Comparison of ENCODE assay signal across 15 cellular contexts in the genomic region with DNA sequence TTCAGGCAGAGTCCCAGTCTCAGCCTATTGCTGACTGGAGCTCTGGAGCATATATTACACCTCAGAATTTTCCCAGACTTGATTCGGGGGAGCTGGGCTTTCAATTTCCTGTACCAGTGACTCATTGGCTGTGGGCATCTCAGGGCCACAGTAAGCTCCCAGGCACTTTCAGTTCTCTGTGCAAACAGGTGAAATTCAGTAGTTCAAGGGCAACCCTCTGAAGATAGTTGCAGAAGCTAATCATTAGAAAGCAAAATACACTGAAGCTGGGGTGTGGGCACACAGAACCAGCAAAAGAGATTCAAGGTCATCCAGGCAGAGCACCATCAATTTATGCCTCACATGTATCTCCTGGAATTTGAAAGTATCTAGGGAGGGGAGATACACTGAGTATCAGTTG. TPM values are rescaled to one million over a fixed set of nuclear protein-coding genes. Genes with fewer than 3 reads are reported as not detected.
DNase-seq lines count a peak whose midpoint lies in the region; ATAC-seq, FAIRE-seq and TF ChIP-seq lines count a peak whose summit lies in the region.
"Had no signal": no experiment of that assay in that cellular context is flagged by ENCODE, and none has a peak within 500 bp of the region (broad histone marks: within the 10 kb centered on the region; RNA-seq: fewer than 3 reads in every experiment).

No MANE protein-coding gene starts in this region.

- no peak overlapping the region for H2AK9ac ChIP-seq in IMR-90 (replicated peaks; ENCODE audit: low read depth, low read length, poor library complexity)

- intact Hi-C loops in IMR-90 (cut with micrococcal nuclease) = no loop called here

- H2AFZ ChIP-seq in IMR-90 (replicated peaks; ENCODE audit: low read length, poor library complexity) = no peak overlapping the region

- H3K27me3 ChIP-seq in IMR-90 (ENCODE audit: control insufficient read depth, insufficient read depth, low read length) = no peaks in the 10 kb centered on the region

- POLR2A ChIA-PET in IMR-90 (lab: Charles Lee; ENCODE audit: unreplicated experiment) = no interaction called here
- POLR2A ChIA-PET in activated naive CD8-positive, alpha-beta T cell treated with anti-CD3 and anti-CD28 coated beads, Interleukin-2, amount 10 ng/mL, durations not matched to agents 7 days and 5 days (lab: Charles Lee) = interaction anchor here (1.1 to 1.5 kb wide), 3 partner anchors 9 to 21 kb away, joined by 3 to 13 read pairs (median 5); partner anchors contain the start of gene NIN

- H3K4ac ChIP-seq in IMR-90 (ENCODE audit: low read depth, low read length) = no peak overlapping the region

- H4K8ac ChIP-seq in IMR-90 (ENCODE audit: low read depth in 2 of 2, low read length in 2 of 2) = no peak overlapping the region

- no peak overlapping the region for H3K4me3 ChIP-seq in IMR-90 (ENCODE audit: insufficient read depth, low read depth, low read length)
- H3K4me3 ChIP-seq: coronary artery, thoracic aorta had no signal

- no peaks in the 10 kb centered on the region for H3K9me3 ChIP-seq in IMR-90 (ENCODE audit: control insufficient read depth, insufficient read depth, low read length)
- H3K9me3 ChIP-seq: thoracic aorta had no signal

- no peak overlapping the region for H3K27ac Mint-ChIP-seq in activated T-cell treated with anti-CD3 and anti-CD28 coated beads, Interleukin-2, amount 50 U/mL, for 24 hours
- no peak overlapping the region for H3K27ac Mint-ChIP-seq in activated naive CD8-positive, alpha-beta T cell treated with anti-CD3 and anti-CD28 coated beads, Interleukin-2, amount 10 ng/mL, durations not matched to agents 7 days and 5 days
- H3K27ac Mint-ChIP-seq in stimulated activated naive CD8-positive, alpha-beta T cell treated with anti-CD3 and anti-CD28 coated beads, Interleukin-15, amount 100 ng/mL, for 72 hours = no peak overlapping the region

- no peak for FAIRE-seq in GM12892 (lab: Jason Lieb, UNC)

- no peaks in the 10 kb centered on the region; a peak in 1 of 4 replicates for H3K79me1 ChIP-seq in IMR-90 (ENCODE audit: low read depth in 1 of 2, low read length in 2 of 2)

- BruUV-seq in IMR-90 (replicated peaks; lab: Mats Ljungman, UMichigan) = no TSS peak

- no peak overlapping the region; the same call in 1 of the 2 replicates for H2BK20ac ChIP-seq in IMR-90 (ENCODE audit: low read depth, low read length)

- no peaks in the 10 kb centered on the region for H3K36me3 ChIP-seq in IMR-90 (ENCODE audit: control insufficient read depth, insufficient read depth, low read length)
- H3K36me3 ChIP-seq: thoracic aorta had no signal

- H3K9ac ChIP-seq in IMR-90 (ENCODE audit: low read depth, low read length) = no peak overlapping the region

- no peak overlapping the region for H2BK5ac ChIP-seq in IMR-90 (ENCODE audit: low read depth, low read length, poor library complexity, severe bottlenecking)

- no peak overlapping the region for H2BK15ac ChIP-seq in IMR-90 (ENCODE audit: low read depth, low read length)

- H3K4me2 ChIP-seq in IMR-90 (ENCODE audit: low read depth, low read length) = no peak overlapping the region

- H2BK120ac ChIP-seq in IMR-90 (ENCODE audit: low read depth, low read length) = no peak overlapping the region

- peaks cover 23% of the 10 kb centered on the region for H3K4me1 Mint-ChIP-seq in activated T-cell treated with anti-CD3 and anti-CD28 coated beads, Interleukin-2, amount 50 U/mL, for 4 hours (ENCODE audit: low read depth)
- peaks cover 35% of the 10 kb centered on the region for H3K4me1 Mint-ChIP-seq in activated T-cell treated with anti-CD3 and anti-CD28 coated beads, Interleukin-2, amount 50 U/mL, for 24 hours (ENCODE audit: low read depth)
- H3K4me1 Mint-ChIP-seq in activated naive CD8-positive, alpha-beta T cell treated with anti-CD3 and anti-CD28 coated beads, Interleukin-2, amount 10 ng/mL, durations not matched to agents 7 days and 5 days = peaks cover 24% of the 10 kb centered on the region
- peaks cover 45% of the 10 kb centered on the region for H3K4me1 Mint-ChIP-seq in stimulated activated naive CD8-positive, alpha-beta T cell treated with anti-CD3 and anti-CD28 coated beads, Interleukin-15, amount 100 ng/mL, for 72 hours

- H4K91ac ChIP-seq in IMR-90 (ENCODE audit: insufficient read depth, low read depth, low read length) = no peak overlapping the region

- H2AK5ac ChIP-seq in IMR-90 (ENCODE audit: low read depth, low read length) = no peak overlapping the region

- CTCF ChIA-PET in IMR-90 (lab: Yijun Ruan, JAX) = interaction anchor here (0.5 kb wide), 1 partner anchor 971 kb away, joined by 4 read pairs; no protein-coding TSS in a partner anchor

- no CpG with 5 or more reads among the region's 1 CpG for WGBS in IMR-90 (ENCODE audit: extremely low coverage in 2 of 2, insufficient read length in 1 of 2), 2 experiments

- H4K20me1 ChIP-seq in IMR-90 (ENCODE audit: insufficient read depth, low read length) = no peaks in the 10 kb centered on the region

- H3K27me3 Mint-ChIP-seq in activated T-cell treated with anti-CD3 and anti-CD28 coated beads, Interleukin-2, amount 50 U/mL, for 4 hours (ENCODE audit: low read depth) = no peaks in the 10 kb centered on the region
- no peaks in the 10 kb centered on the region for H3K27me3 Mint-ChIP-seq in activated T-cell treated with anti-CD3 and anti-CD28 coated beads, Interleukin-2, amount 50 U/mL, for 24 hours
- H3K27me3 Mint-ChIP-seq in activated naive CD8-positive, alpha-beta T cell treated with anti-CD3 and anti-CD28 coated beads, Interleukin-2, amount 10 ng/mL, durations not matched to agents 7 days and 5 days = no peaks in the 10 kb centered on the region
- H3K27me3 Mint-ChIP-seq in stimulated activated naive CD8-positive, alpha-beta T cell treated with anti-CD3 and anti-CD28 coated beads, Interleukin-15, amount 100 ng/mL, for 72 hours = no peaks in the 10 kb centered on the region

- no peak overlapping the region for H4K5ac ChIP-seq in IMR-90 (ENCODE audit: low read depth, low read length)

- H3K23ac ChIP-seq in IMR-90 (ENCODE audit: low read depth, low read length) = no peak overlapping the region

- H3K56ac ChIP-seq in IMR-90 (ENCODE audit: extremely low read depth, insufficient read depth, low read length) = no peak overlapping the region

- H3K9me1 ChIP-seq in IMR-90 (ENCODE audit: insufficient read depth, low read length) = peaks cover 15% of the 10 kb centered on the region

- peaks cover 9% of the 10 kb centered on the region for H3K4me1 ChIP-seq in IMR-90 (ENCODE audit: control insufficient read depth, insufficient read depth, low read length)

- DNase-seq in activated T-cell treated with anti-CD3 and anti-CD28 coated beads, Interleukin-2, amount 50 U/mL, for 4 hours = no peak
- DNase-seq in activated T-cell treated with anti-CD3 and anti-CD28 coated beads, Interleukin-2, amount 50 U/mL, for 24 hours = no peak
- DNase-seq in IMR-90 (peak; percentile 46), CD1c-positive myeloid dendritic cell (ENCODE audit: extremely low spot score) (no peak), GM12892 (ENCODE audit: insufficient read length) (no peak), NCI-H2227 (lab: John Stamatoyannopoulos, UW; ENCODE audit: unreplicated experiment) (no peak)
- DNase-seq in activated naive CD8-positive, alpha-beta T cell treated with anti-CD3 and anti-CD28 coated beads, Interleukin-2, amount 10 ng/mL, durations not matched to agents 7 days and 5 days = no peak
- DNase-seq in stimulated activated naive CD8-positive, alpha-beta T cell treated with anti-CD3 and anti-CD28 coated beads, Interleukin-15, amount 100 ng/mL, for 72 hours = peak in 1 of 2 donors; percentile 28
- DNase-seq: KBM-7, NCI-H187 treated with DMSO at 0.1 percent for 48 hours, NCI-H774, SHP77 had no signal

- peak; percentile 43 to 62 for ATAC-seq in activated T-cell treated with anti-CD3 and anti-CD28 coated beads, Interleukin-2, amount 50 U/mL, for 4 hours
- ATAC-seq in IMR-90 (ENCODE audit: low read depth) = no peak
- ATAC-seq in activated naive CD8-positive, alpha-beta T cell treated with anti-CD3 and anti-CD28 coated beads, Interleukin-2, amount 10 ng/mL, durations not matched to agents 7 days and 5 days (ENCODE audit: low read depth) = peak; percentile 59
- ATAC-seq in stimulated activated naive CD8-positive, alpha-beta T cell treated with anti-CD3 and anti-CD28 coated beads, Interleukin-15, amount 100 ng/mL, for 72 hours = peak; percentile 88

- H3K27ac ChIP-seq in IMR-90 (ENCODE audit: insufficient read depth, low read length) = no peak overlapping the region
- H3K27ac ChIP-seq: coronary artery, thoracic aorta had no signal

- in situ Hi-C loops in IMR-90 (cut with MboI; ENCODE audit: low sequenced_read_pairs) = no loop called here

- no peak overlapping the region for H3K18ac ChIP-seq in IMR-90 (ENCODE audit: low read depth, low read length)

- H3K14ac ChIP-seq in IMR-90 (replicated peaks; ENCODE audit: low read depth, low read length) = no peak overlapping the region

- dilution Hi-C loops in IMR-90 (cut with HindIII; ENCODE audit: low sequenced_read_pairs, unreplicated experiment) = no loop called here

- no peak overlapping the region for H3K4me3 Mint-ChIP-seq in activated T-cell treated with anti-CD3 and anti-CD28 coated beads, Interleukin-2, amount 50 U/mL, for 4 hours
- no peak overlapping the region for H3K4me3 Mint-ChIP-seq in activated T-cell treated with anti-CD3 and anti-CD28 coated beads, Interleukin-2, amount 50 U/mL, for 24 hours
- no peak overlapping the region for H3K4me3 Mint-ChIP-seq in activated naive CD8-positive, alpha-beta T cell treated with anti-CD3 and anti-CD28 coated beads, Interleukin-2, amount 10 ng/mL, durations not matched to agents 7 days and 5 days
- H3K4me3 Mint-ChIP-seq in stimulated activated naive CD8-positive, alpha-beta T cell treated with anti-CD3 and anti-CD28 coated beads, Interleukin-15, amount 100 ng/mL, for 72 hours = no peak overlapping the region

- no peak for TF ChIP-seq CTCF in IMR-90 (conservative IDR thresholded peaks at IDR 0.05; ENCODE audit: low read depth, low read length)

- no peaks in the 10 kb centered on the region for H3K9me3 Mint-ChIP-seq in activated T-cell treated with anti-CD3 and anti-CD28 coated beads, Interleukin-2, amount 50 U/mL, for 4 hours
- no peaks in the 10 kb centered on the region for H3K9me3 Mint-ChIP-seq in activated T-cell treated with anti-CD3 and anti-CD28 coated beads, Interleukin-2, amount 50 U/mL, for 24 hours
- H3K9me3 Mint-ChIP-seq in activated naive CD8-positive, alpha-beta T cell treated with anti-CD3 and anti-CD28 coated beads, Interleukin-2, amount 10 ng/mL, durations not matched to agents 7 days and 5 days = peaks cover 3% of the 10 kb centered on the region
- H3K9me3 Mint-ChIP-seq in stimulated activated naive CD8-positive, alpha-beta T cell treated with anti-CD3 and anti-CD28 coated beads, Interleukin-15, amount 100 ng/mL, for 72 hours = peaks cover 0 to 7% of the 10 kb centered on the region in 2 donors

- no peak for TF ChIP-seq RAD21 in IMR-90 (IDR thresholded peaks at IDR 0.05; ENCODE audit: low read length)

- H3K36me3 Mint-ChIP-seq in activated T-cell treated with anti-CD3 and anti-CD28 coated beads, Interleukin-2, amount 50 U/mL, for 4 hours (ENCODE audit: insufficient read depth) = no peaks in the 10 kb centered on the region
- no peaks in the 10 kb centered on the region for H3K36me3 Mint-ChIP-seq in activated T-cell treated with anti-CD3 and anti-CD28 coated beads, Interleukin-2, amount 50 U/mL, for 24 hours (ENCODE audit: low read depth)
- peaks cover 2% of the 10 kb centered on the region for H3K36me3 Mint-ChIP-seq in activated naive CD8-positive, alpha-beta T cell treated with anti-CD3 and anti-CD28 coated beads, Interleukin-2, amount 10 ng/mL, durations not matched to agents 7 days and 5 days

- no peak for TF ChIP-seq POLR2A in IMR-90 (IDR thresholded peaks at IDR 0.05; ENCODE audit: low read depth, low read length)
- TF ChIP-seq POLR2A in GM12892 (IDR thresholded peaks at IDR 0.05; ENCODE audit: low read depth, low read length) = no peak

RNA-seq across cellular contexts. Expression of gene NIN, which starts 8.1 kb away (rescaled TPM):
- 10 to 100 TPM; 43.9 to 50.2 (median 46.5) TPM for total RNA-seq in activated T-cell treated with anti-CD3 and anti-CD28 coated beads, Interleukin-2, amount 50 U/mL, for 4 hours
- total RNA-seq in IMR-90 (2012; rRNA removed) = 98.4 and 99.2 TPM in 2 replicates
- polyA plus RNA-seq in IMR-90 (2012; rRNA removed) = 13.8 and 15.2 TPM in 2 replicates
- polyA plus RNA-seq in IMR-90 (2012; cell fraction: cytosol; rRNA removed) = 4.7 and 7.3 TPM in 2 replicates
- 4.4 and 13.1 TPM in 2 replicates for polyA plus RNA-seq in IMR-90 (2012; cell fraction: nucleus; rRNA removed; ENCODE audit: low replicate concordance)
- total RNA-seq in activated naive CD8-positive, alpha-beta T cell treated with anti-CD3 and anti-CD28 coated beads, Interleukin-2, amount 10 ng/mL, durations not matched to agents 7 days and 5 days = 100 to 1,000 TPM; 106 to 113 TPM
- 56.2 TPM for polyA plus RNA-seq in GM12892 (2012; ENCODE audit: missing spikeins)

RNA-seq across cellular contexts. Expression of gene ABHD12B, which starts 32.8 kb away (rescaled TPM):
- not detected for total RNA-seq in activated T-cell treated with anti-CD3 and anti-CD28 coated beads, Interleukin-2, amount 50 U/mL, for 4 hours
- total RNA-seq in IMR-90 (2012; rRNA removed) = 0.18 TPM in 1 of 2 replicates, not detected in the other
- polyA plus RNA-seq in IMR-90 (2012; rRNA removed) = not detected in 2 replicates
- polyA plus RNA-seq in IMR-90 (2012; cell fraction: cytosol; rRNA removed) = 0.03 and 0.05 TPM in 2 replicates
- polyA plus RNA-seq in IMR-90 (2012; cell fraction: nucleus; rRNA removed; ENCODE audit: low replicate concordance) = 0.02 and 0.10 TPM in 2 replicates
- total RNA-seq in activated naive CD8-positive, alpha-beta T cell treated with anti-CD3 and anti-CD28 coated beads, Interleukin-2, amount 10 ng/mL, durations not matched to agents 7 days and 5 days = not detected
- 0.64 TPM for polyA plus RNA-seq in GM12892 (2012; ENCODE audit: missing spikeins)
- total RNA-seq: osteoblast, thoracic aorta had no signal
